12 cellular contexts compared by ENCODE assay signal in the genomic region with DNA sequence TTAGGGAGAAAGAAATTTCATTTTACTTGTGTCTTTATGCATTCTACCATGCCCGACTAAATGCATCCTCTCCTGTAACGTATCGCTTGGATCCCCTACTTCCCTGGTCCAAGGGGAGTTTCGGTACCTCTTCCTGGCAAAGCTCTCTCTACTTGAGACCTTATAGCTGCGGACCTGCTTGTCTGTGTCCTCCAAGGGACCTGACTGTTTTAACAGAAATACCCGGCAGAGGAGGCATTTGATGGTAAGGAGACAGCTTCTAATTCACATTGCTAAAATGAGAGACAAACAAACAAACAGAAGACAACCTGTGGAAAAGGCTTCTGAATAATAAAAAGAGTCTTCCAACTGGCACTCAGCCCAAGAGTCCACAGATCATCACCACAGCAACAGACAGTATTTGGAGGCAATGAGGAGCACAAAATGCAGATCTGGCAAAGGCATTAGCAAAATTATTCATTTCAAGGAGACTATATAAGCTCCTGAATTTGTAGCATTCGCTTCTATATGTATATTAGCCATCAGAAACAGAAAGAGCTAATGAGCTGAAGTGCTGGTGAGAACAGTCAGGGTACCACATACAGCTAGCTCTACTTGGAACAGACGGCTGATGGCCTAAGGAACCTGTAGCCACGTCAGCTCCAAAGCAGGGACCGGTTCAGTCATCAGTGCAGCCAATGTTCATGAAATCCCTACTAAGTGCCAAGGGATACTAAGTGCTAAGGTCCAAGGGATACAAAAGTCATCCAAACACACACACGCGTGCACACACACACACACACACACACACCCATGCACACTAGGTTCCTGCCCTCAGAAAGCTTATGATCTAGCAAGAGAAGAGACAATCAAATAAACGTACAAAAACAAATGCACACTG. TPM values are rescaled to one million over a fixed set of nuclear protein-coding genes. Genes with fewer than 3 reads are reported as not detected.
DNase-seq lines count a peak whose midpoint lies in the region; ATAC-seq and TF ChIP-seq lines count a peak whose summit lies in the region.
"Had no signal": no experiment of that assay in that cellular context is flagged by ENCODE, and none has a peak within 500 bp of the region (broad histone marks: within the 10 kb centered on the region; RNA-seq: fewer than 3 reads in every experiment).

No MANE protein-coding gene starts in this region.

- TF ChIP-seq EP300 in ovary (IDR thresholded peaks at IDR 0.05), result no peak

- no peak for TF ChIP-seq CTCF in fibroblast of pulmonary artery (IDR thresholded peaks at IDR 0.05; ENCODE audit: low read length, missing control alignments)
- no peak for TF ChIP-seq CTCF in ovary (IDR thresholded peaks at IDR 0.05)
- no peak for TF ChIP-seq CTCF in PC-9 (conservative IDR thresholded peaks at IDR 0.05)

- ATAC-seq in GM18502 (IDR thresholded peaks at IDR 0.05; ENCODE audit: poor library complexity, unreplicated experiment), result no peak
- ATAC-seq: WTC11 had no signal

- H3K4me1 ChIP-seq in adipocyte (ENCODE audit: control insufficient read depth, insufficient read depth, low read length) (peaks cover 22% of the 10 kb centered on the region), ovary (ENCODE audit: insufficient read depth) (peaks cover 31% of the 10 kb centered on the region), PC-9 (replicated peaks; ENCODE audit: insufficient read depth) (no peaks in the 10 kb centered on the region)

- peak overlapping the region; percentile 53 for H3K9ac ChIP-seq in adipocyte (ENCODE audit: low read length)
- H3K9ac ChIP-seq: BLaER1 had no signal

- no TSS peak for BruUV-seq in PC-9 (replicated peaks; lab: Mats Ljungman, UMichigan)

- DNase-seq in CD1c-positive myeloid dendritic cell (ENCODE audit: extremely low spot score), result peak; percentile 30
- DNase-seq in adipocyte (ENCODE audit: low read depth), result peak; percentile 20
- peak; percentile 62 for DNase-seq in fibroblast of pulmonary artery (ENCODE audit: low read depth)
- peak in 4 of 5 donors; percentile 46 to 77 (median 56) for DNase-seq in ovary
- DNase-seq in activated naive CD4-positive, alpha-beta T cell (lab: John Stamatoyannopoulos, UW), result no peak
- no peak for DNase-seq in PC-9
- DNase-seq in T-helper 1 cell, result no peak
- DNase-seq: NCI-H1048, occipital lobe had no signal

- H3K36me3 ChIP-seq in adipocyte (ENCODE audit: control insufficient read depth, insufficient read depth, low read length, severe bottlenecking), result no peaks in the 10 kb centered on the region
- no peaks in the 10 kb centered on the region for H3K36me3 ChIP-seq in ovary
- H3K36me3 ChIP-seq in PC-9 (ENCODE audit: low read depth), result no peaks in the 10 kb centered on the region
- H3K36me3 ChIP-seq: BLaER1 had no signal

- H3K27me3 ChIP-seq in adipocyte (replicated peaks; ENCODE audit: control insufficient read depth, insufficient read depth, low read length) (no peaks in the 10 kb centered on the region), ovary (no peaks in the 10 kb centered on the region), PC-9 (ENCODE audit: insufficient read depth, low read depth) (no peaks in the 10 kb centered on the region)
- H3K27me3 ChIP-seq: BLaER1 had no signal

- H3K27ac ChIP-seq in ovary (peak overlapping the region in 1 of 2 donors; percentile 40), PC-9 (no peak overlapping the region)
- H3K27ac ChIP-seq: BLaER1 had no signal

- H3K79me2 ChIP-seq in PC-9 (ENCODE audit: low read depth), result peaks cover 66% of the 10 kb centered on the region

- no peaks in the 10 kb centered on the region for H3F3A ChIP-seq in PC-9 (ENCODE audit: insufficient read depth, low read depth)

- H2AFZ ChIP-seq in PC-9, result no peak overlapping the region

- POLR2A ChIA-PET in PC-9 (lab: Charles Lee; ENCODE audit: unreplicated experiment), result interaction anchor here (0.7 kb wide), 2 partner anchors 93 to 449 kb away, joined by 3 to 4 read pairs; partner anchors contain the start of gene BCLAF1

- TF ChIP-seq POLR2A in ovary (IDR thresholded peaks at IDR 0.05), result no peak

- intact Hi-C loops in ovary (cut with DNase I) (no loop called here), PC-9 (cut with micrococcal nuclease; ENCODE audit: unreplicated experiment) (no loop called here)

- no peaks in the 10 kb centered on the region for H3K9me3 ChIP-seq in adipocyte (ENCODE audit: control insufficient read depth, low read length)
- no peaks in the 10 kb centered on the region for H3K9me3 ChIP-seq in ovary
- H3K9me3 ChIP-seq in PC-9 (ENCODE audit: insufficient read depth, low read depth), result no peaks in the 10 kb centered on the region

- WGBS in ovary, 3 donors, result 39 to 41% (median 40%) methylated on average over 13 of the region's 13 CpGs

- CTCF ChIA-PET in PC-9 (lab: Charles Lee), result interaction anchor here (1.1 kb wide), 1 partner anchor 17 kb away, joined by 4 read pairs; no protein-coding TSS in a partner anchor

- no peak overlapping the region for H3K4me2 ChIP-seq in PC-9
- H3K4me2 ChIP-seq: BLaER1 had no signal

- H3K9me2 ChIP-seq in PC-9 (ENCODE audit: insufficient read depth), result no peaks in the 10 kb centered on the region

- peak overlapping the region; percentile 63 for H3K4me3 ChIP-seq in adipocyte (ENCODE audit: low read length)
- H3K4me3 ChIP-seq in fibroblast of pulmonary artery (replicated peaks; ENCODE audit: low read depth, low read length), result no peak overlapping the region
- no peak overlapping the region for H3K4me3 ChIP-seq in ovary
- H3K4me3 ChIP-seq in PC-9, result no peak overlapping the region
- H3K4me3 ChIP-seq: BLaER1 had no signal

- peaks cover 4% of the 10 kb centered on the region for H4K20me1 ChIP-seq in PC-9 (ENCODE audit: insufficient read depth)
- H4K20me1 ChIP-seq: BLaER1 had no signal

RNA-seq across cellular contexts. Expression of gene MAP3K5, which starts 53.9 kb away (rescaled TPM):
- total RNA-seq in ovary (100 to 1,000 TPM in 3 of 7 donors, 10 to 100 TPM in 4; 37.0 to 217 (median 92.0) TPM), PC-9 (2021) (10.4 and 10.9 TPM in 2 replicates)
- polyA plus RNA-seq in ovary, result 10 to 100 TPM; 60.6 to 61.7 TPM

Comparison
In these comparisons a context has a peak if more than half of its experiments do, and no peak if none do; other contexts are left out.
1. DNase-seq: peak in CD1c-positive myeloid dendritic cell (single experiment), adipocyte (single experiment), fibroblast of pulmonary artery (single experiment) and ovary (4 of 5); none in activated naive CD4-positive, alpha-beta T cell (0 of 4), PC-9 (0 of 2) and T-helper 1 cell (0 of 5).